ENCODE assay signal across 8 cellular contexts in the genomic region with DNA sequence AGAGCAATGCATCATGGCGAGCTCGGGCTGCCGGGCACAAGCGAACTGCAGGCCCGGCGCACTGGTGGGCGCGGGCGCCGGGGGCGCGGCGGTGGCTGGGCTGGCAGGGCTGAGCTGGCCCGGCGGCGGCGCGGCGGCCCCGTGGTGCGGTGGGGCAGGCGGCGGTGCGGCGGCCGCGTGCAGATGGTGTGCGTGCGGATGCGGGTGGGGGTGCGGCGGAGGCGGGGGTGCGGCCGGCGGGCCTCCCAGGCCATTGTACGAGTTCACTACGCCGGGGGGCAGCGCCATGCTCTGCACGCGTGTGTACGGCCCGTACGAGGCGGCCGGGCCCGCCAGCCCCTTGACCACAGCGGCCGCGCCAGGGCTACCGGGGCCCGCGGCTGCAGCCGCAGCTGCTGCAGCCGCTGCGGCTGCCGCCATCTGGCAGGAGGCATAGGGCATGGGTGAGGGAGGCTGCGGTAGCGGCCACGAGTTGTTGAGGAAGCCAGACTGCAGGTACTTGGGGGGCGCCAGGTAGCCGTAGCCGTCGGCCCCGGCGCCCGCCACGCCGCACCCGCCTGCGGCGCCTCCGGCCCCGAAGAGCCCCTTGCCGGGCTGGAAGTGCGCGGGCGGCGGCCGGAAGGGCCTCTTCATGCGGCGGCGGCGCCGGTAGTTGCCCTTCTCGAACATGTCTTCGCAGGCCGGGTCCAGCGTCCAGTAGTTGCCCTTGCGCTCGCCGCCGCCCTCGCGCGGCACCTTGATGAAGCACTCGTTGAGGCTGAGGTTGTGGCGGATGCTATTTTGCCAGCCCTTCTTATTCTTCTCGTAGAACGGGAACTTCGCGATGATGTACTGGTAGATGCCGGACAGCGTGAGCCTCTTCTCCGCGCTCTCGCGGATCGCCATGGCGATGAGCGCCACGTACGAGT. TPM values are rescaled to one million over a fixed set of nuclear protein-coding genes. Genes with fewer than 3 reads are reported as not detected.
DNase-seq lines count a peak whose midpoint lies in the region; ATAC-seq, FAIRE-seq and TF ChIP-seq lines count a peak whose summit lies in the region.

No MANE protein-coding gene starts in this region.

- TF ChIP-seq CTCF in A549 (IDR thresholded peaks at IDR 0.05): peak; percentile 39; the same call in 2 of the 3 replicates
- peak; percentile 9 for TF ChIP-seq CTCF in GM10266 (IDR thresholded peaks at IDR 0.05; ENCODE audit: control insufficient read depth, insufficient read depth, low read depth, missing control alignments)
- peak; percentile 24 for TF ChIP-seq CTCF in fibroblast of mammary gland (conservative IDR thresholded peaks at IDR 0.05; ENCODE audit: control insufficient read depth, insufficient read depth, low read depth, low read length)
- TF ChIP-seq CTCF in osteocyte (IDR thresholded peaks at IDR 0.05): peak; percentile 31

- H3K27ac Mint-ChIP-seq in T-cell: no peak overlapping the region
- no peak overlapping the region for H3K27ac Mint-ChIP-seq in osteocyte (ENCODE audit: unreplicated experiment)
- H3K27ac Mint-ChIP-seq in T-helper 2 cell treated with Interferon-gamma antibody and Interleukin-4, amounts not matched to agents 5 μg/mL and 100 μg/mL, for 36 hours: no peak overlapping the region

- no peak for TF ChIP-seq EP300 in A549 (IDR thresholded peaks at IDR 0.05)

- peaks cover 3% of the 10 kb centered on the region; the same call in 1 of the 3 replicates for H3K4me1 ChIP-seq in A549

- no peaks in the 10 kb centered on the region for H3K36me3 Mint-ChIP-seq in T-cell
- H3K36me3 Mint-ChIP-seq in osteocyte (ENCODE audit: unreplicated experiment): no peaks in the 10 kb centered on the region
- peaks cover 5% of the 10 kb centered on the region for H3K36me3 Mint-ChIP-seq in T-helper 2 cell treated with Interferon-gamma antibody and Interleukin-4, amounts not matched to agents 5 μg/mL and 100 μg/mL, for 36 hours (ENCODE audit: low read depth)

- POLR2A ChIA-PET in A549 (lab: Yijun Ruan, JAX) (interaction anchor here (1.2 kb wide), 1 partner anchor 24 kb away, joined by 3 read pairs; no protein-coding TSS in a partner anchor), T-cell (lab: Charles Lee) (no interaction called here)

- 19% methylated on average over 18 of the region's 114 CpGs for WGBS in A549 (ENCODE audit: missing lambda C conversion rate)

- H3K9me3 ChIP-seq in A549: no peaks in the 10 kb centered on the region

- peak overlapping the region; percentile 85 for H3K4me2 ChIP-seq in A549

- DNase-seq in A549 (ENCODE audit: low read depth in 1 of 2, low spot score in 1 of 2) (peak; percentile 35 to 75), GM10266 (ENCODE audit: extremely low spot score) (no peak), T-cell (no peak), fibroblast of mammary gland (ENCODE audit: low read depth) (peak; percentile 38), osteocyte (ENCODE audit: extremely low spot score, unreplicated experiment) (no peak), C1 segment of cervical spinal cord (lab: John Stamatoyannopoulos, UW) (no peak)
- DNase-seq in T-helper 2 cell treated with Interferon-gamma antibody and Interleukin-4, amounts not matched to agents 5 μg/mL and 100 μg/mL, for 36 hours (ENCODE audit: low spot score): no peak

- H3K27me3 Mint-ChIP-seq in T-cell (peaks cover 66 to 82% of the 10 kb centered on the region in 2 donors), osteocyte (ENCODE audit: unreplicated experiment) (peaks cover 82% of the 10 kb centered on the region)
- H3K27me3 Mint-ChIP-seq in T-helper 2 cell treated with Interferon-gamma antibody and Interleukin-4, amounts not matched to agents 5 μg/mL and 100 μg/mL, for 36 hours (ENCODE audit: low read depth): peaks cover 90% of the 10 kb centered on the region

- peak overlapping the region; percentile 63 for H3K4me3 ChIP-seq in A549
- peak overlapping the region; percentile 28 for H3K4me3 ChIP-seq in fibroblast of mammary gland (ENCODE audit: control insufficient read depth, low read depth, low read length)

- CTCF ChIA-PET in A549 (lab: Yijun Ruan, JAX): interaction anchor here (0.7 to 2.1 kb wide), 6 partner anchors 10 to 383 kb away, joined by 3 to 15 read pairs (median 3); no protein-coding TSS in a partner anchor
- CTCF ChIA-PET in T-cell (lab: Charles Lee): interaction anchor here in 1 of 2 donors (1.0 kb wide), 1 partner anchor 10 kb away, joined by 4 read pairs; no protein-coding TSS in a partner anchor

- H3K4me1 Mint-ChIP-seq in T-cell: peaks cover 35 to 55% (median 41%) of the 10 kb centered on the region in 3 donors
- H3K4me1 Mint-ChIP-seq in osteocyte (ENCODE audit: unreplicated experiment): peaks cover 33% of the 10 kb centered on the region
- peaks cover 16% of the 10 kb centered on the region for H3K4me1 Mint-ChIP-seq in T-helper 2 cell treated with Interferon-gamma antibody and Interleukin-4, amounts not matched to agents 5 μg/mL and 100 μg/mL, for 36 hours (ENCODE audit: low read depth)

- H3K27ac ChIP-seq in A549: peak overlapping the region; percentile 86 to 89

- peak; percentile 71 to 77 for ATAC-seq in A549
- ATAC-seq in T-cell (replicated peaks in 1 of 4): peak in 2 of 4 experiments; percentile 8 to 24
- no peak for ATAC-seq in GM21526 (IDR thresholded peaks at IDR 0.05; ENCODE audit: low FRiP score, unreplicated experiment)

- no peaks in the 10 kb centered on the region for H3K9me3 Mint-ChIP-seq in T-cell
- H3K9me3 Mint-ChIP-seq in osteocyte (ENCODE audit: unreplicated experiment): no peaks in the 10 kb centered on the region
- no peaks in the 10 kb centered on the region for H3K9me3 Mint-ChIP-seq in T-helper 2 cell treated with Interferon-gamma antibody and Interleukin-4, amounts not matched to agents 5 μg/mL and 100 μg/mL, for 36 hours

- no peak for FAIRE-seq in A549 (lab: Jason Lieb, UNC)

- H3K4me3 Mint-ChIP-seq in T-cell: peak overlapping the region; percentile 78 to 98 (median 82)
- H3K4me3 Mint-ChIP-seq in osteocyte (ENCODE audit: unreplicated experiment): peak overlapping the region; percentile 70
- H3K4me3 Mint-ChIP-seq in T-helper 2 cell treated with Interferon-gamma antibody and Interleukin-4, amounts not matched to agents 5 μg/mL and 100 μg/mL, for 36 hours: no peak overlapping the region

- TF ChIP-seq RAD21 in A549 (conservative IDR thresholded peaks at IDR 0.05 in 1 of 2, IDR thresholded peaks at IDR 0.05 in 1 of 2): 0 out of 5 replicates have a peak, but pooled peaks of 1 of the 2 experiments have one; percentile 23

- TF ChIP-seq POLR2A in A549 (IDR thresholded peaks at IDR 0.05; ENCODE audit: low read length): no peak

TF ChIP-seq in A549, 52 proteins besides CTCF, POLR2A, EP300 and RAD21 (continues in another document):
- TF ChIP-seq, protein P1, sequence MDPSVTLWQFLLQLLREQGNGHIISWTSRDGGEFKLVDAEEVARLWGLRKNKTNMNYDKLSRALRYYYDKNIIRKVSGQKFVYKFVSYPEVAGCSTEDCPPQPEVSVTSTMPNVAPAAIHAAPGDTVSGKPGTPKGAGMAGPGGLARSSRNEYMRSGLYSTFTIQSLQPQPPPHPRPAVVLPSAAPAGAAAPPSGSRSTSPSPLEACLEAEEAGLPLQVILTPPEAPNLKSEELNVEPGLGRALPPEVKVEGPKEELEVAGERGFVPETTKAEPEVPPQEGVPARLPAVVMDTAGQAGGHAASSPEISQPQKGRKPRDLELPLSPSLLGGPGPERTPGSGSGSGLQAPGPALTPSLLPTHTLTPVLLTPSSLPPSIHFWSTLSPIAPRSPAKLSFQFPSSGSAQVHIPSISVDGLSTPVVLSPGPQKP (IDR thresholded peaks at IDR 0.05; ENCODE audit: low read depth, low read length): no peak
- TF ChIP-seq ZSCAN20 (CRISPR knock-in tag; IDR thresholded peaks at IDR 0.05): no peak
- TF ChIP-seq JUNB (IDR thresholded peaks at IDR 0.05): no peak
- 0 out of 5 replicates have a peak, but pooled peaks of 1 of the 2 experiments have one; percentile 22 for TF ChIP-seq JUN (IDR thresholded peaks at IDR 0.05)
- TF ChIP-seq SMC3 (IDR thresholded peaks at IDR 0.05): 0 out of 3 replicates have a peak, but pooled peaks have one; percentile 31
- TF ChIP-seq HOXA7 (CRISPR knock-in tag; IDR thresholded peaks at IDR 0.05): no peak
- no peak for TF ChIP-seq ZNF302 (CRISPR knock-in tag; IDR thresholded peaks at IDR 0.05)
- no peak for TF ChIP-seq RNF2 (IDR thresholded peaks at IDR 0.05; ENCODE audit: borderline replicate concordance, low read depth)
- no peak for TF ChIP-seq NFE2L2 (conservative IDR thresholded peaks at IDR 0.05; ENCODE audit: low read length)
- TF ChIP-seq BHLHE40 (IDR thresholded peaks at IDR 0.05; ENCODE audit: low read depth, low read length): no peak
- TF ChIP-seq HEYL (CRISPR knock-in tag; IDR thresholded peaks at IDR 0.05): no peak

RNA-seq across cellular contexts. Expression of a gene that starts 1.0 kb away (rescaled TPM):
- polyA plus RNA-seq in A549 (2011; rRNA removed): 0.90 and 1.2 TPM in 2 replicates
- polyA plus RNA-seq in A549 (2012; cell fraction: cytosol; rRNA removed): 1.7 and 2.8 TPM in 2 replicates
- polyA plus RNA-seq in A549 (2012; cell fraction: nucleus; rRNA removed): 2.6 and 3.0 TPM in 2 replicates
- 2.7 to 3.6 TPM (median 3.1 TPM) in 3 replicates for polyA plus RNA-seq in A549 (2017; fragmentation: RNase III; extraction: RNeasy Plus Mini Kit Qiagen cat#74134 plus additional on column Dnase treatment)
- 0.91 and 1.0 TPM in 2 replicates for polyA minus RNA-seq in A549 (2011; rRNA and poly(A)+ RNA removed)
- not detected for total RNA-seq in T-cell
- 0.21 and 0.24 TPM in 2 replicates for total RNA-seq in osteocyte

RNA-seq across cellular contexts. Expression of a gene that starts 1.1 kb away (rescaled TPM):
- polyA plus RNA-seq in A549 (2011; rRNA removed): 2.2 and 2.3 TPM in 2 replicates
- 1.2 and 2.0 TPM in 2 replicates for polyA plus RNA-seq in A549 (2012; cell fraction: cytosol; rRNA removed)
- 4.4 and 4.9 TPM in 2 replicates for polyA plus RNA-seq in A549 (2012; cell fraction: nucleus; rRNA removed)
- polyA plus RNA-seq in A549 (2017; fragmentation: RNase III; extraction: RNeasy Plus Mini Kit Qiagen cat#74134 plus additional on column Dnase treatment): 2.6 to 3.5 TPM (median 3.2 TPM) in 3 replicates
- polyA minus RNA-seq in A549 (2011; rRNA and poly(A)+ RNA removed): 1.9 and 3.3 TPM in 2 replicates
- under 1 TPM in 1 of 5 donors, not detected in 4; 0.06 TPM for total RNA-seq in T-cell
- total RNA-seq in osteocyte: 0.21 TPM in 1 of 2 replicates, not detected in the other

Comparison
In these comparisons a context has a peak if more than half of its experiments do, and no peak if none do; other contexts are left out.
1. DNase-seq: peak in A549 (2 of 2) and fibroblast of mammary gland (single experiment); none in GM10266 (single experiment), T-cell (0 of 34), osteocyte (single experiment), C1 segment of cervical spinal cord (0 of 14) and T-helper 2 cell treated with Interferon-gamma antibody and Interleukin-4, amounts not matched to agents 5 μg/mL and 100 μg/mL, for 36 hours (single experiment).
2. Peak in every context shown above with its lines, with median percentiles within 50 percentile points of each other: CTCF ChIP-seq.